Comparison of ENCODE assay signal across 1 cellular context in genomic region chr19:17249887-17250548, GRCh38.
TF ChIP-seq lines count a peak whose summit lies in the region.

No MANE protein-coding gene starts in this region.

TF ChIP-seq in A549, 52 proteins besides CTCF, POLR2A, EP300 and RAD21 (continued from another document):
- TF ChIP-seq ELK1 (IDR thresholded peaks at IDR 0.05; ENCODE audit: low read depth, low read length) (no peak), CHD2 (IDR thresholded peaks at IDR 0.05; ENCODE audit: low read length, partially characterized antibody) (no peak), CBX2 (IDR thresholded peaks at IDR 0.05; ENCODE audit: borderline replicate concordance, low read depth) (no peak), MAFK (IDR thresholded peaks at IDR 0.05; ENCODE audit: partially characterized antibody) (no peak), ATOH8 (CRISPR knock-in tag; IDR thresholded peaks at IDR 0.05; ENCODE audit: low read depth) (no peak), CEBPB (IDR thresholded peaks at IDR 0.05) (no peak), HOXB13 (CRISPR knock-in tag; IDR thresholded peaks at IDR 0.05; ENCODE audit: low read depth) (no peak), FOSB (CRISPR knock-in tag; IDR thresholded peaks at IDR 0.05) (no peak), HEYL (CRISPR knock-in tag; IDR thresholded peaks at IDR 0.05) (no peak)
